In the genomic region with DNA sequence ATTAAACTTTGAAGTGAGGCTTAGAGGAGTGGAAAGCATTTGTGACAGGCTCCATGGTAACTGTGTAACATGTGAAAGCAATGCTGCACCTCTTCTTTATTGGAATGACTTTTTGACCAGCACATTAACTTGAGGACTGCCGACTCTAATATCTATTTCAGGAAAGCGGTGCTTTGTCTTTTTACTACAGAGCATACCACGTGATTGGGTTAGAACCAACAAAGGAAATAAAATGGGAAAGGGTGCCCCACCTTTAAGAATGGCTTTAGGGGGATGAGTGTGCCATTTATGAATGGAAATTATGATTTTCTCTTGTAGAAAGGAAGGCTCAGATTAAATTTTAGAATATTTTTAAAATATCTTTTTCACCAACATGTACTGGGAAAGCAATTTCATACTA, we compare ENCODE assay signal across 34 cellular contexts.
"Had no signal": no experiment of that assay in that cellular context is flagged by ENCODE, and none has a peak within 500 bp of the region (broad histone marks: within the 10 kb centered on the region; RNA-seq: fewer than 3 reads in every experiment).

No MANE protein-coding gene starts in this region.

- H3K27me3 ChIP-seq: body of pancreas had no signal

- H3K36me3 ChIP-seq: adrenal gland, brain microvascular endothelial cell, breast epithelium had no signal

- H3K9me3 Mint-ChIP-seq: activated B cell treated with CpG ODN at 0.5 μM for 24 hours; activated CD4-positive, alpha-beta T cell treated with anti-CD3 and anti-CD28 coated beads, Interleukin-2, amount 10 ng/mL, durations not matched to agents 24 days and 14 days; activated naive CD4-positive, alpha-beta T cell treated with anti-CD3 and anti-CD28 coated beads for 36 hours; activated naive CD4-positive, alpha-beta T cell treated with anti-CD3 and anti-CD28 coated beads, Interleukin-2, amount 50 U/mL, for 72 hours; activated T-cell treated with anti-CD3 and anti-CD28 coated beads, Interleukin-2, amount 50 U/mL, for 4 hours; activated T-cell treated with anti-CD3 and anti-CD28 coated beads, Interleukin-2, amount 50 U/mL, for 72 hours; activated T-helper 1 cell treated with anti-CD3 and anti-CD28 coated beads, Interleukin-12 subunit alpha, Interleukin-12 subunit beta, Interleukin-2, Interleukin-4 antibody, amounts not matched to agents 30 ng/mL and 10 ng/mL and 1 ng/mL, durations not matched to agents 14 hours and 24 hours and 36 hours; activated T-helper 17 cell treated with anti-CD3 and anti-CD28 coated beads, Interleukin-2, amount 50 U/mL, for 72 hours; T-helper 1 cell treated with Interleukin-12 subunit alpha and Interleukin-12 subunit beta and Interleukin-4 antibody, amounts not matched to agents 30 μg/mL and 1 μg/mL, for 36 hours; T-helper 2 cell treated with Interferon-gamma antibody and Interleukin-4, amounts not matched to agents 5 μg/mL and 100 μg/mL, for 36 hours had no signal

- H3K27ac ChIP-seq: adrenal gland, body of pancreas, brain microvascular endothelial cell, breast epithelium, VCaP had no signal

- H3K4me3 Mint-ChIP-seq: activated B cell treated with CpG ODN at 0.5 μM for 24 hours; activated CD4-positive, alpha-beta memory T cell treated with anti-CD3 and anti-CD28 coated beads for 36 hours; activated CD4-positive, alpha-beta T cell treated with anti-CD3 and anti-CD28 coated beads, Interleukin-2, amount 10 ng/mL, durations not matched to agents 24 days and 14 days; activated CD8-positive, alpha-beta T cell treated with anti-CD3 and anti-CD28 coated beads for 36 hours; activated naive CD4-positive, alpha-beta T cell treated with anti-CD3 and anti-CD28 coated beads for 36 hours; activated naive CD8-positive, alpha-beta T cell treated with anti-CD3 and anti-CD28 coated beads for 36 hours; activated T-cell treated with anti-CD3 and anti-CD28 coated beads, Interleukin-2, amount 50 U/mL, for 4 hours; activated T-cell treated with anti-CD3 and anti-CD28 coated beads, Interleukin-2, amount 50 U/mL, for 72 hours; activated T-helper 1 cell treated with anti-CD3 and anti-CD28 coated beads, Interleukin-12 subunit alpha, Interleukin-12 subunit beta, Interleukin-2, Interleukin-4 antibody, amounts not matched to agents 30 ng/mL and 10 ng/mL and 1 ng/mL, durations not matched to agents 14 hours and 24 hours and 36 hours; activated T-helper 17 cell treated with anti-CD3 and anti-CD28 coated beads, Interleukin-2, amount 50 U/mL, for 72 hours; T-helper 1 cell treated with Interleukin-12 subunit alpha and Interleukin-12 subunit beta and Interleukin-4 antibody, amounts not matched to agents 30 μg/mL and 1 μg/mL, for 36 hours; T-helper 2 cell treated with Interferon-gamma antibody and Interleukin-4, amounts not matched to agents 5 μg/mL and 100 μg/mL, for 36 hours had no signal

- DNase-seq: activated B cell treated with CpG ODN at 0.5 μM for 24 hours; activated CD4-positive, alpha-beta memory T cell treated with anti-CD3 and anti-CD28 coated beads for 36 hours; activated CD4-positive, alpha-beta T cell treated with anti-CD3 and anti-CD28 coated beads for 4 hours; activated CD4-positive, alpha-beta T cell treated with anti-CD3 and anti-CD28 coated beads, Interleukin-2, amount 10 ng/mL, durations not matched to agents 24 days and 14 days; activated CD4-positive, alpha-beta T cell treated with anti-CD3 and anti-CD28 coated beads, Interleukin-2, amount 50 U/mL, for 1 hour; activated CD4-positive, alpha-beta T cell treated with anti-CD3 and anti-CD28 coated beads, Interleukin-2, amount 50 U/mL, for 4 hours; activated CD4-positive, CD25-positive, alpha-beta regulatory T cell treated with anti-CD3 and anti-CD28 coated beads, Interleukin-2, amount 50 U/mL, for 72 hours; activated CD8-positive, alpha-beta memory T cell treated with anti-CD3 and anti-CD28 coated beads, Interleukin-2, amount 50 U/mL, for 4 hours; activated CD8-positive, alpha-beta T cell treated with anti-CD3 and anti-CD28 coated beads for 36 hours; activated effector memory CD4-positive, alpha-beta T cell treated with anti-CD3 and anti-CD28 coated beads, Interleukin-2, amount 50 U/mL, for 16 hours; activated gamma-delta T cell treated with Interleukin-2 at 50 U/mL for 16 hours; activated naive CD4-positive, alpha-beta T cell; activated naive CD4-positive, alpha-beta T cell treated with anti-CD3 and anti-CD28 coated beads for 36 hours; activated naive CD8-positive, alpha-beta T cell treated with anti-CD3 and anti-CD28 coated beads for 36 hours; activated T-cell treated with anti-CD3 and anti-CD28 coated beads for 4 hours; activated T-cell treated with anti-CD3 and anti-CD28 coated beads, Interleukin-2, amount 50 U/mL, for 1 hour; activated T-cell treated with anti-CD3 and anti-CD28 coated beads, Interleukin-2, amount 50 U/mL, for 4 hours; activated T-cell treated with anti-CD3 and anti-CD28 coated beads, Interleukin-2, amount 50 U/mL, for 72 hours; adrenal gland; amniotic stem cell; aorta; body of pancreas; brain microvascular endothelial cell; central memory CD4-positive, alpha-beta T cell; T-helper 1 cell; T-helper 2 cell; T-helper 9 cell had no signal

- H3K27me3 Mint-ChIP-seq: activated B cell treated with CpG ODN at 0.5 μM for 24 hours had no signal

- H3K4me1 ChIP-seq: adrenal gland, body of pancreas, breast epithelium had no signal

- H3K4me1 Mint-ChIP-seq: activated CD4-positive, alpha-beta T cell treated with anti-CD3 and anti-CD28 coated beads, Interleukin-2, amount 10 ng/mL, durations not matched to agents 24 days and 14 days; activated naive CD8-positive, alpha-beta T cell treated with anti-CD3 and anti-CD28 coated beads for 36 hours; activated T-helper 17 cell treated with anti-CD3 and anti-CD28 coated beads, Interleukin-2, amount 50 U/mL, for 72 hours had no signal

- H3K4me3 ChIP-seq: adrenal gland, body of pancreas, breast epithelium had no signal

- ATAC-seq: activated CD8-positive, alpha-beta T cell treated with anti-CD3 and anti-CD28 coated beads for 36 hours; activated naive CD4-positive, alpha-beta T cell treated with anti-CD3 and anti-CD28 coated beads, Interleukin-2, amount 50 U/mL, for 72 hours; activated T-cell treated with anti-CD3 and anti-CD28 coated beads, Interleukin-2, amount 50 U/mL, for 4 hours; activated T-cell treated with anti-CD3 and anti-CD28 coated beads, Interleukin-2, amount 50 U/mL, for 72 hours; activated T-helper 17 cell treated with anti-CD3 and anti-CD28 coated beads, Interleukin-2, amount 50 U/mL, for 72 hours; body of pancreas had no signal

- H3K36me3 Mint-ChIP-seq: activated CD4-positive, alpha-beta memory T cell treated with anti-CD3 and anti-CD28 coated beads for 36 hours; activated naive CD8-positive, alpha-beta T cell treated with anti-CD3 and anti-CD28 coated beads for 36 hours had no signal

- H3K27ac Mint-ChIP-seq: activated B cell treated with CpG ODN at 0.5 μM for 24 hours; activated CD4-positive, alpha-beta memory T cell treated with anti-CD3 and anti-CD28 coated beads for 36 hours; activated CD4-positive, alpha-beta T cell treated with anti-CD3 and anti-CD28 coated beads, Interleukin-2, amount 10 ng/mL, durations not matched to agents 24 days and 14 days; activated CD8-positive, alpha-beta T cell treated with anti-CD3 and anti-CD28 coated beads for 36 hours; activated naive CD4-positive, alpha-beta T cell treated with anti-CD3 and anti-CD28 coated beads for 36 hours; activated naive CD4-positive, alpha-beta T cell treated with anti-CD3 and anti-CD28 coated beads, Interleukin-2, amount 50 U/mL, for 72 hours; activated naive CD8-positive, alpha-beta T cell treated with anti-CD3 and anti-CD28 coated beads for 36 hours; activated T-cell treated with anti-CD3 and anti-CD28 coated beads, Interleukin-2, amount 50 U/mL, for 72 hours; activated T-helper 1 cell treated with anti-CD3 and anti-CD28 coated beads, Interleukin-12 subunit alpha, Interleukin-12 subunit beta, Interleukin-2, Interleukin-4 antibody, amounts not matched to agents 30 ng/mL and 10 ng/mL and 1 ng/mL, durations not matched to agents 14 hours and 24 hours and 36 hours; activated T-helper 17 cell treated with anti-CD3 and anti-CD28 coated beads, Interleukin-2, amount 50 U/mL, for 72 hours; T-helper 1 cell treated with Interleukin-12 subunit alpha and Interleukin-12 subunit beta and Interleukin-4 antibody, amounts not matched to agents 30 μg/mL and 1 μg/mL, for 36 hours; T-helper 2 cell treated with Interferon-gamma antibody and Interleukin-4, amounts not matched to agents 5 μg/mL and 100 μg/mL, for 36 hours had no signal

- H3K9me3 ChIP-seq: adrenal gland, body of pancreas, breast epithelium had no signal
